ENCODE assay signal across 8 cellular contexts in the genomic region with DNA sequence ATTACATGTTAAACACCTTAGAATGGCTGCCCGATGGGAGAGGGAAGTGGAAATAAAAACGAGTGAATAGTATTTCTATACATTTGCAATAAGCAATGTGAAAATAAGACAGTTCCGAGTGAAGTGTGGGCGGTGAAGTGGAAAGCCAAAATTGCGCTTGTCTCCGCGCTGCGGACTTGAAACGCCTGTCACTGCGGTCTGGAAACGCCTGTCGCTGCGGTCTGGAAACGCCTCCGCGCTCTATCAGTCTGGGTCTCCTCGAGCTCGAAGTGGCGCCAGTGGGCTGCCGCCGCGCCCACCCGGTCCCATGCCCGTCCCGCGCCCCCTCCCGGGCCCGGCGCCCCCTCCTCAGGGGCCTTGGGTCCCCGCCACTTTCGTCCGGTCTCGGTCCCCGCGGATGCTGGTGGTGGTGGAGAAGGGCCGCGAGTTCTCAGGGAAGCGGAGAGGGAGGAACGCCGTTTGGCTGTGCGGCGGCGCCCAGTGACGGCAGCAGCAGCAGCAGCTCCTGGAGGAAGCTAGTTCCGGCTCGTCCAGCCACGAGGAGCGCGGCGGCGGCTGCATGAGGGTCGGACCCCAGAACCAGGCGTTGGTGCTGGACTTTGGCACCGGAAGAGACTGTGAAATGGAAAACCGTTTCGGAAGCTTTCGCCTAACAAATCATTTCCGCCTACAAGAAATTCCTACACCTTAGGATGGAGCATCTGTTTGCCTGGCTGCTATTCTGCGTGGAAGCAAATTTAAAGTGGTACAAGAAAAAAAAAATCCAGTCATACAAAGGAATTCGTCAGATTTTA. TPM values are rescaled to one million over a fixed set of nuclear protein-coding genes. Genes with fewer than 3 reads are reported as not detected.
DNase-seq lines count a peak whose midpoint lies in the region; ATAC-seq, FAIRE-seq and TF ChIP-seq lines count a peak whose summit lies in the region.

No MANE protein-coding gene starts in this region.

- ATAC-seq in GM21360 (IDR thresholded peaks at IDR 0.05; ENCODE audit: unreplicated experiment) (peak; percentile 37), left ventricle myocardium superior (peak; percentile 86)

- no peak for TF ChIP-seq CTCF in BE2C (IDR thresholded peaks at IDR 0.05; ENCODE audit: low read depth, low read length)

- H3K36me3 ChIP-seq in BE2C, result no peaks in the 10 kb centered on the region

- no peaks in the 10 kb centered on the region for H3K9me3 ChIP-seq in BE2C

- no peak for FAIRE-seq in urothelium cell line (lab: Jason Lieb, UNC)

- intact Hi-C loops in left ventricle myocardium superior (cut with micrococcal nuclease), result no loop called here
- intact Hi-C loops in posterior cingulate gyrus (cut with DNase I), result loop anchor here (5.0 to 10.0 kb wide), 2 partner anchors 76 to 119 kb away; partner anchors contain the start of gene NUCB2

- peak overlapping the region; percentile 69 for H3K4me3 ChIP-seq in BE2C (ENCODE audit: low read depth, low read length)

- DNase-seq in BE2C (peak; percentile 71), NCI-H1105 treated with DMSO at 0.1 percent for 48 hours (lab: John Stamatoyannopoulos, UW) (peak; percentile 80), T-helper 1 cell (peak; percentile 20 to 40 (median 32)), amygdala (lab: John Stamatoyannopoulos, UW) (peak in 48 of 56 donors; percentile 19 to 87 (median 63)), left ventricle myocardium superior (peak; percentile 84), posterior cingulate gyrus (peak; percentile 41 to 95 (median 76)), urothelium cell line (ENCODE audit: low spot score) (peak; percentile 65)

- H3K27me3 ChIP-seq in BE2C, result 0 out of 2 replicates have a peak, but pooled peaks cover 5% of the 10 kb centered on the region

- no peaks in the 10 kb centered on the region for H3K4me1 ChIP-seq in BE2C

RNA-seq across cellular contexts. Expression of gene NCR3LG1, which starts 1.8 kb away (rescaled TPM):
- polyA plus RNA-seq in BE2C (2012; ENCODE audit: insufficient read depth, insufficient read length, low read depth), result 1.4 TPM
- 0.55 TPM for total RNA-seq in left ventricle myocardium superior

RNA-seq across cellular contexts. Expression of gene KCNJ11, which starts 35.0 kb away (rescaled TPM):
- polyA plus RNA-seq in BE2C (2012; ENCODE audit: insufficient read depth, insufficient read length, low read depth), result 1.6 TPM
- 29.2 TPM for total RNA-seq in left ventricle myocardium superior

Comparison
In these comparisons a context has a peak if more than half of its experiments do, and no peak if none do; other contexts are left out.
1. Peak in every context shown above with its lines: DNase-seq, ATAC-seq and H3K4me3 ChIP-seq.
2. DNase-seq: peak in every context shown above with its lines; median percentile 84 in left ventricle myocardium superior; 80 in NCI-H1105 treated with DMSO at 0.1 percent for 48 hours; 76 in posterior cingulate gyrus; 71 in BE2C; 65 in urothelium cell line; 63 in amygdala; 32 in T-helper 1 cell.